Comparison of ENCODE assay signal across 1 cellular context in genomic region chr1:110262846-110263631, GRCh38.
TF ChIP-seq lines count a peak whose summit lies in the region.

No MANE protein-coding gene starts in this region.

TF ChIP-seq in K562, 482 proteins besides CTCF, POLR2A, EP300 and RAD21 (continued from another document and continues in another):
- TF ChIP-seq THAP7 (CRISPR knock-in tag; IDR thresholded peaks at IDR 0.05) (no peak), HDAC6 (IDR thresholded peaks at IDR 0.05; ENCODE audit: low read depth, low read length) (no peak), RBM14 (IDR thresholded peaks at IDR 0.05; ENCODE audit: borderline replicate concordance, insufficient read depth, low read depth, low read length) (no peak), E2F5 (CRISPR knock-in tag; IDR thresholded peaks at IDR 0.05) (no peak), CAMTA2 (CRISPR knock-in tag; conservative IDR thresholded peaks at IDR 0.05) (no peak), HNRNPL (IDR thresholded peaks at IDR 0.05; ENCODE audit: low read depth, low read length) (no peak), CCNT2 (IDR thresholded peaks at IDR 0.05; ENCODE audit: borderline replicate concordance, extremely low read depth, insufficient read length, low read depth, low read length) (no peak), ZBTB2 (IDR thresholded peaks at IDR 0.05) (no peak), HINFP (tag; conservative IDR thresholded peaks at IDR 0.05; ENCODE audit: low read depth) (no peak), CREB3 (tag; conservative IDR thresholded peaks at IDR 0.05; ENCODE audit: low read depth) (no peak), YY1 (IDR thresholded peaks at IDR 0.05; ENCODE audit: borderline replicate concordance in 1 of 3, control insufficient read depth in 1 of 3, extremely low read depth in 1 of 3, insufficient read depth in 3 of 3, insufficient read length in 1 of 3, insufficient replicate concordance in 2 of 3, low read depth in 1 of 3, low read length in 2 of 3) (peak in 2 of 3 experiments; percentile 22 to 68), SMAD2 (IDR thresholded peaks at IDR 0.05; ENCODE audit: low read depth, low read length) (no peak), ZNF23 (CRISPR knock-in tag; IDR thresholded peaks at IDR 0.05) (no peak), CC2D1A (IDR thresholded peaks at IDR 0.05) (no peak), CBFA2T2 (conservative IDR thresholded peaks at IDR 0.05) (peak; percentile 79), PHF21A (IDR thresholded peaks at IDR 0.05; ENCODE audit: borderline replicate concordance, low read depth) (no peak), CBX3 (IDR thresholded peaks at IDR 0.05; ENCODE audit: borderline replicate concordance in 1 of 2, low read length in 2 of 2) (no peak), STAT5A (IDR thresholded peaks at IDR 0.05; ENCODE audit: borderline replicate concordance, low read length) (peak; percentile 51), ZBTB17 (CRISPR knock-in tag; IDR thresholded peaks at IDR 0.05) (no peak), SRSF1 (IDR thresholded peaks at IDR 0.05; ENCODE audit: low read depth, low read length) (no peak), ZNF668 (CRISPR knock-in tag; IDR thresholded peaks at IDR 0.05) (no peak), TAF7 (tag; IDR thresholded peaks at IDR 0.05) (no peak), ZBTB5 (IDR thresholded peaks at IDR 0.05) (no peak), DACH1 (IDR thresholded peaks at IDR 0.05; ENCODE audit: partially characterized antibody) (peak; percentile 30), CBFA2T3 (IDR thresholded peaks at IDR 0.05) (peak; percentile 87), NFRKB (IDR thresholded peaks at IDR 0.05; ENCODE audit: low read depth) (no peak), RAD51 (IDR thresholded peaks at IDR 0.05; ENCODE audit: borderline replicate concordance, low read depth) (no peak), NFYB (IDR thresholded peaks at IDR 0.05; ENCODE audit: extremely low read depth, insufficient read length) (no peak), ZNF165 (CRISPR knock-in tag; IDR thresholded peaks at IDR 0.05; ENCODE audit: borderline replicate concordance) (no peak), SMC3 (conservative IDR thresholded peaks at IDR 0.05; ENCODE audit: insufficient read depth, low read depth, low read length) (no peak), ZNF232 (CRISPR knock-in tag; IDR thresholded peaks at IDR 0.05) (no peak), EZH2 (IDR thresholded peaks at IDR 0.05; ENCODE audit: borderline replicate concordance, low read depth, low read length) (no peak), TAL1 (IDR thresholded peaks at IDR 0.05) (peak; percentile 69), VEZF1 (CRISPR knock-in tag; IDR thresholded peaks at IDR 0.05) (no peak), MXI1 (IDR thresholded peaks at IDR 0.05; ENCODE audit: low read depth, low read length) (no peak), RUNX1 (IDR thresholded peaks at IDR 0.05; ENCODE audit: low read depth) (no peak), DPF2 (IDR thresholded peaks at IDR 0.05) (0 out of 2 replicates have a peak, but pooled peaks have one; percentile 21), CHD2 (IDR thresholded peaks at IDR 0.05; ENCODE audit: low read depth, low read length) (no peak), ZNF77 (CRISPR knock-in tag; IDR thresholded peaks at IDR 0.05) (no peak), TCF7 (IDR thresholded peaks at IDR 0.05; ENCODE audit: borderline replicate concordance) (no peak), HIVEP1 (CRISPR knock-in tag; IDR thresholded peaks at IDR 0.05) (no peak), MAX (CRISPR knock-in tag; IDR thresholded peaks at IDR 0.05) (peak; percentile 85), BRD9 (IDR thresholded peaks at IDR 0.05; ENCODE audit: low read depth, partially characterized antibody) (no peak), UBTF (IDR thresholded peaks at IDR 0.05; ENCODE audit: borderline replicate concordance in 1 of 2, low read depth in 2 of 2, low read length in 2 of 2) (no peak), ATF3 (IDR thresholded peaks at IDR 0.05) (no peak), ATF3 (CRISPR knock-in tag; conservative IDR thresholded peaks at IDR 0.05) (no peak), ZNF24 (IDR thresholded peaks at IDR 0.05) (no peak), SMARCE1 (IDR thresholded peaks at IDR 0.05) (no peak), PRPF4 (IDR thresholded peaks at IDR 0.05; ENCODE audit: insufficient read depth, low read depth, low read length, poor library complexity, severe bottlenecking) (no peak), E2F3 (CRISPR knock-in tag; IDR thresholded peaks at IDR 0.05) (no peak), TAF15 (IDR thresholded peaks at IDR 0.05; ENCODE audit: low read depth, low read length) (no peak), NKRF (IDR thresholded peaks at IDR 0.05; ENCODE audit: borderline replicate concordance) (no peak), ZNF699 (CRISPR knock-in tag; IDR thresholded peaks at IDR 0.05; ENCODE audit: insufficient replicate concordance) (no peak), KAT7 (CRISPR knock-in tag; IDR thresholded peaks at IDR 0.05; ENCODE audit: borderline replicate concordance) (no peak), E2F6 (IDR thresholded peaks at IDR 0.05; ENCODE audit: borderline replicate concordance in 1 of 2, extremely low read depth in 1 of 2, insufficient read depth in 1 of 2, insufficient read length in 1 of 2, low read depth in 1 of 2, low read length in 1 of 2, poor library complexity in 1 of 2, severe bottlenecking in 1 of 2) (peak in 1 of 2 experiments; percentile 30), ZNF586 (CRISPR knock-in tag; conservative IDR thresholded peaks at IDR 0.05) (no peak)
